Comparison of ENCODE assay signal across 9 cellular contexts in genomic region chr1:56644941-56645662, GRCh38. TPM values are rescaled to one million over a fixed set of nuclear protein-coding genes. Genes with fewer than 3 reads are reported as not detected.
DNase-seq lines count a peak whose midpoint lies in the region; ATAC-seq and TF ChIP-seq lines count a peak whose summit lies in the region.
"Had no signal": no experiment of that assay in that cellular context is flagged by ENCODE, and none has a peak within 500 bp of the region (broad histone marks: within the 10 kb centered on the region; RNA-seq: fewer than 3 reads in every experiment).

Gene PRKAA2 (plus strand): TSS chr1:56645314. CDS start chr1:56645388, 74 bp downstream.

- H3K36me3 Mint-ChIP-seq in endothelial cell (ENCODE audit: low read depth, unreplicated experiment), result no peaks in the 10 kb centered on the region

- intact Hi-C loops in tibial artery (cut with DNase I; ENCODE audit: low total_unique reads), result no loop called here

- peak within 1 kb of the TSS; percentile 28 for H3K27ac Mint-ChIP-seq in endothelial cell (ENCODE audit: unreplicated experiment)

- H3K27me3 Mint-ChIP-seq in endothelial cell (ENCODE audit: unreplicated experiment), result peaks cover 1% of the 10 kb centered on the region

- no peak for ATAC-seq in GM21576 (IDR thresholded peaks at IDR 0.05; ENCODE audit: unreplicated experiment)
- ATAC-seq in HG03159 (IDR thresholded peaks at IDR 0.05; ENCODE audit: unreplicated experiment), result no peak

- peaks cover 13% of the 10 kb centered on the region for H3K4me1 Mint-ChIP-seq in endothelial cell (ENCODE audit: unreplicated experiment)

- DNase-seq in Caki2 (ENCODE audit: low read depth) (peak; percentile 58), HAP-1 (ENCODE audit: low spot score in 2 of 2) (peak; percentile 20 to 73), SJSA1 (ENCODE audit: low read depth in 1 of 2, low spot score in 2 of 2) (no peak), endothelial cell (ENCODE audit: low spot score) (peak; percentile 56), tibial artery (peak; percentile 34 to 70)

- no peaks in the 10 kb centered on the region for H3K9me3 Mint-ChIP-seq in endothelial cell (ENCODE audit: unreplicated experiment)

- H3K4me3 Mint-ChIP-seq in endothelial cell (ENCODE audit: unreplicated experiment), result peak within 1 kb of the TSS; percentile 98

- in situ Hi-C loops in Caki2 (cut with HindIII; ENCODE audit: low pct_unique_long_range_greater_than_20kb, low sequenced_read_pairs), result no loop called here
- in situ Hi-C loops in HAP-1 (cut with MboI; ENCODE audit: low sequenced_read_pairs), result no loop called here

- no peak for TF ChIP-seq CTCF in endothelial cell (IDR thresholded peaks at IDR 0.05; ENCODE audit: unreplicated experiment)
- TF ChIP-seq CTCF in tibial artery (IDR thresholded peaks at IDR 0.05), result no peak

- H3K27me3 ChIP-seq in HAP-1 (ENCODE audit: low read depth) (no peaks in the 10 kb centered on the region), SJSA1 (replicated peaks) (peaks cover 38% of the 10 kb centered on the region), tibial artery (no peaks in the 10 kb centered on the region)

- H3K9me3 ChIP-seq in HAP-1, result no peaks in the 10 kb centered on the region
- no peaks in the 10 kb centered on the region for H3K9me3 ChIP-seq in SJSA1 (replicated peaks)
- H3K9me3 ChIP-seq in mesodermal cell (ENCODE audit: control insufficient read depth, low read length), result no peaks in the 10 kb centered on the region
- no peaks in the 10 kb centered on the region for H3K9me3 ChIP-seq in tibial artery

- 0 to 1% methylated on average over 59 to 66 of the region's 101 CpGs for WGBS in mesodermal cell (ENCODE audit: insufficient coverage in 2 of 2), 2 experiments

- H3K27ac ChIP-seq in SJSA1, result no peak within 1 kb of the TSS
- no peak within 1 kb of the TSS for H3K27ac ChIP-seq in mesodermal cell (ENCODE audit: low read depth, low read length, severe bottlenecking)
- H3K27ac ChIP-seq in tibial artery, result peak within 1 kb of the TSS; percentile 77 to 80

- H3K4me3 ChIP-seq in HAP-1 (peak within 1 kb of the TSS; percentile 47), SJSA1 (peak within 1 kb of the TSS; percentile 42), mesodermal cell (ENCODE audit: extremely low read depth, insufficient read depth, low read length, poor library complexity, severe bottlenecking) (peak within 1 kb of the TSS; percentile 55), tibial artery (peak within 1 kb of the TSS; percentile 86 to 87)

- H3K36me3 ChIP-seq in HAP-1 (replicated peaks), result no peaks in the 10 kb centered on the region
- H3K36me3 ChIP-seq in SJSA1, result no peaks in the 10 kb centered on the region
- no peaks in the 10 kb centered on the region for H3K36me3 ChIP-seq in mesodermal cell (ENCODE audit: control insufficient read depth, insufficient read depth, low read length)
- no peaks in the 10 kb centered on the region for H3K36me3 ChIP-seq in tibial artery

- peaks cover 23% of the 10 kb centered on the region for H3K4me1 ChIP-seq in HAP-1
- peaks cover 16% of the 10 kb centered on the region for H3K4me1 ChIP-seq in SJSA1 (replicated peaks)
- H3K4me1 ChIP-seq in mesodermal cell (ENCODE audit: control insufficient read depth, insufficient read depth, low read length, poor library complexity, severe bottlenecking), result peaks cover 3% of the 10 kb centered on the region
- H3K4me1 ChIP-seq in tibial artery, result peaks cover 0 to 22% (median 4%) of the 10 kb centered on the region in 4 donors

RNA-seq across cellular contexts. Expression of gene PRKAA2, which starts in this region (rescaled TPM):
- total RNA-seq in Caki2 (2014; rRNA removed; shearing (Covaris generic); ENCODE audit: low replicate concordance), result 3.9 and 4.9 TPM in 2 replicates
- 0.05 and 0.13 TPM in 2 replicates for total RNA-seq in SJSA1 (2014; rRNA removed; shearing (Covaris generic))
- 2.4 TPM for total RNA-seq in endothelial cell (ENCODE audit: unreplicated experiment)
- 1.0 TPM for polyA plus RNA-seq in mesodermal cell (2013, experiment 1 of 2)
- 1.1 TPM for polyA plus RNA-seq in mesodermal cell (2013, experiment 2 of 2)
- total RNA-seq: T-helper 1 cell treated with Interleukin-12 subunit alpha and Interleukin-12 subunit beta and Interleukin-4 antibody, amounts not matched to agents 30 ng/mL and 1 ng/mL, for 36 hours had no signal

Comparison
In these comparisons a context has a peak if more than half of its experiments do, and no peak if none do; other contexts are left out.
1. DNase-seq: peak in Caki2 (single experiment), HAP-1 (2 of 2), endothelial cell (single experiment) and tibial artery (2 of 2); none in SJSA1 (0 of 2).
2. H3K27ac ChIP-seq: peak in tibial artery (2 of 2); none in SJSA1 (single experiment) and mesodermal cell (single experiment).
3. Peak in every context shown above with its lines, with median percentiles within 50 percentile points of each other: H3K4me3 ChIP-seq.